ENCODE assay signal across 8 cellular contexts in genomic region chr16:24700549-24701392, GRCh38. TPM values are rescaled to one million over a fixed set of nuclear protein-coding genes. Genes with fewer than 3 reads are reported as not detected.
DNase-seq lines count a peak whose midpoint lies in the region; ATAC-seq, FAIRE-seq and TF ChIP-seq lines count a peak whose summit lies in the region.

No MANE protein-coding gene starts in this region.

- in situ Hi-C loops in Caki2 (cut with HindIII; ENCODE audit: low pct_unique_long_range_greater_than_20kb, low sequenced_read_pairs), result no loop called here

- TF ChIP-seq CTCF in omental fat pad (IDR thresholded peaks at IDR 0.05), result no peak
- no peak for TF ChIP-seq CTCF in GM10248 (IDR thresholded peaks at IDR 0.05; ENCODE audit: control extremely low read depth, extremely low read depth, low read depth, missing control alignments)

- TF ChIP-seq POLR2A in GM18505 (IDR thresholded peaks at IDR 0.05; ENCODE audit: borderline replicate concordance, extremely low read depth, insufficient read depth, insufficient read length), result no peak

- DNase-seq in Caki2 (ENCODE audit: low read depth), result peak; percentile 89
- peak; percentile 98 for DNase-seq in RCC 7860 (ENCODE audit: low spot score)
- DNase-seq in fibroblast of peridontal ligament (ENCODE audit: extremely low read depth), result peak; percentile 100
- peak; percentile 30 for DNase-seq in omental fat pad (ENCODE audit: low spot score)
- no peak for DNase-seq in stimulated activated CD8-positive, alpha-beta memory T cell treated with anti-CD3 and anti-CD28 coated beads, Interleukin-4, amount 100 ng/mL, for 48 hours
- DNase-seq in DMS153 treated with DMSO at 0.1 percent for 48 hours (lab: John Stamatoyannopoulos, UW; ENCODE audit: unreplicated experiment), result no peak
- no peak for DNase-seq in GM10248 (ENCODE audit: extremely low spot score)

- POLR2A ChIA-PET in GM10248 (lab: Yijun Ruan, JAX), result no interaction called here

- peak; percentile 97 for ATAC-seq in omental fat pad (ENCODE audit: low FRiP score)
- ATAC-seq in GM18505 (IDR thresholded peaks at IDR 0.05; ENCODE audit: unreplicated experiment), result no peak

- FAIRE-seq in RCC 7860 (lab: Jason Lieb, UNC), result peak; percentile 94

- CTCF ChIA-PET in GM10248 (lab: Yijun Ruan, JAX), result no interaction called here

RNA-seq across cellular contexts. Expression of gene TNRC6A, which starts 28.7 kb away (rescaled TPM):
- total RNA-seq in Caki2 (2014; rRNA removed; shearing (Covaris generic); ENCODE audit: low replicate concordance), result 6.2 and 12.2 TPM in 2 replicates
- total RNA-seq in omental fat pad, result 10 to 100 TPM; 30.7 to 89.5 (median 53.0) TPM

Comparison
In these comparisons a context has a peak if more than half of its experiments do, and no peak if none do; other contexts are left out.
1. DNase-seq: peak in Caki2 (single experiment), RCC 7860 (single experiment), fibroblast of peridontal ligament (single experiment) and omental fat pad (single experiment); none in stimulated activated CD8-positive, alpha-beta memory T cell treated with anti-CD3 and anti-CD28 coated beads, Interleukin-4, amount 100 ng/mL, for 48 hours (single experiment), DMS153 treated with DMSO at 0.1 percent for 48 hours (single experiment) and GM10248 (single experiment).